In genomic region chr6:169752074-169752623, GRCh38 we compare ENCODE assay signal across 8 cellular contexts. TPM values are rescaled to one million over a fixed set of nuclear protein-coding genes. Genes with fewer than 3 reads are reported as not detected.
DNase-seq lines count a peak whose midpoint lies in the region; ATAC-seq and TF ChIP-seq lines count a peak whose summit lies in the region.

No MANE protein-coding gene starts in this region.

- H3K27me3 ChIP-seq in foreskin keratinocyte: no peaks in the 10 kb centered on the region

- peak overlapping the region; percentile 93 for H3K27ac ChIP-seq in 22Rv1
- peak overlapping the region; percentile 94 for H3K27ac ChIP-seq in VCaP
- peak overlapping the region; percentile 85 for H3K27ac ChIP-seq in foreskin keratinocyte

- no peak for TF ChIP-seq CTCF in 22Rv1 (IDR thresholded peaks at IDR 0.05)
- no peak for TF ChIP-seq CTCF in VCaP (conservative IDR thresholded peaks at IDR 0.05)
- no peak for TF ChIP-seq CTCF in foreskin keratinocyte (conservative IDR thresholded peaks at IDR 0.05)

- peak overlapping the region; percentile 78 for H3K4me3 ChIP-seq in skeletal muscle cell (ENCODE audit: low read depth, low read length)

- H3K4me1 ChIP-seq in foreskin keratinocyte: peaks cover 7% of the 10 kb centered on the region

- DNase-seq in foreskin keratinocyte (no peak), skeletal muscle cell (ENCODE audit: low read depth) (no peak), HuH-7.5 (ENCODE audit: low spot score) (no peak)

- ATAC-seq in GM18517 (IDR thresholded peaks at IDR 0.05; ENCODE audit: unreplicated experiment) (peak; percentile 1), foreskin keratinocyte (no peak), GM19328 (IDR thresholded peaks at IDR 0.05; ENCODE audit: unreplicated experiment) (no peak), HG03039 (IDR thresholded peaks at IDR 0.05; ENCODE audit: unreplicated experiment) (no peak)

RNA-seq across cellular contexts. Expression of gene ERMARD, which starts 0.7 kb away (rescaled TPM):
- 20.1 and 22.4 TPM in 2 replicates for total RNA-seq in foreskin keratinocyte
- 18.9 and 19.0 TPM in 2 replicates for polyA plus RNA-seq in foreskin keratinocyte

RNA-seq across cellular contexts. Expression of gene DYNLT2, which starts 0.8 kb away (rescaled TPM):
- 0.56 and 0.85 TPM in 2 replicates for total RNA-seq in foreskin keratinocyte
- polyA plus RNA-seq in foreskin keratinocyte: 0.26 and 0.30 TPM in 2 replicates

RNA-seq across cellular contexts. Expression of gene PHF10, which starts 27.8 kb away (rescaled TPM):
- total RNA-seq in foreskin keratinocyte: 19.9 and 21.6 TPM in 2 replicates
- 19.8 and 21.9 TPM in 2 replicates for polyA plus RNA-seq in foreskin keratinocyte

RNA-seq across cellular contexts. Expression of gene C6orf120, which starts 50.2 kb away (rescaled TPM):
- total RNA-seq in foreskin keratinocyte: 17.0 and 17.9 TPM in 2 replicates
- polyA plus RNA-seq in foreskin keratinocyte: 7.0 and 8.2 TPM in 2 replicates

RNA-seq across cellular contexts. Expression of gene WDR27, which starts 50.3 kb away (rescaled TPM):
- total RNA-seq in foreskin keratinocyte: 17.0 and 18.4 TPM in 2 replicates
- polyA plus RNA-seq in foreskin keratinocyte: 8.9 and 9.9 TPM in 2 replicates
